In the genomic region with DNA sequence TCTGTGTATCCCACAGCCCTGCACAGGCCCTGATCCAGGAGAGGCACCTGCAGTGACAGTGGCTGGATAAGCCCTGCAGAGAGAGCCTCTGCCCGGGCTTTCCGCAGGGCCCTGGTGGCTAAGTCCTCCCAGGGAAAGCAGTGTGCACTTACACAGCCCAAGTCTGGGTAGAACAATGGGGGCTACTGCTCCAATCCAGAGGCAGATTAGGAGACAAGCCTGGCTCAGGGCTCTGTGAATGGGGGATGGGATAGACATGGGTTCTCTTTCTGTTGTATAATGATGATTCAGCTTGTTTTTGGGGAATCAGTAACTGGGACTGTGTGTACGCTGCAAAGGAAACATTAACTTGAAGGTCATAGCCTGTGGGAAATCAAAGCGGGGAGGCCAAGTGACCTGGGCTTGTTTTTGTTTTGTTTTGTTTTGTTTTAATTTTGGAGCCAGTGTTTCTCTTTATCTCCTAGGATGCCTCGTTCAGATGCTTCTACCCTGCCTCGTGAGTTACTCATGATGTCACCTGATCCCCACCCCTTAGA, we compare ENCODE assay signal across 18 cellular contexts. TPM values are rescaled to one million over a fixed set of nuclear protein-coding genes. Genes with fewer than 3 reads are reported as not detected.
"Had no signal": no experiment of that assay in that cellular context is flagged by ENCODE, and none has a peak within 500 bp of the region (broad histone marks: within the 10 kb centered on the region; RNA-seq: fewer than 3 reads in every experiment).

No MANE protein-coding gene starts in this region.

- H3K27me3 ChIP-seq: ascending aorta, thyroid gland had no signal

- H3K9me3 Mint-ChIP-seq: immature natural killer cell; natural killer cell; stimulated activated naive B cell treated with anti-CD40 and anti-IgM and Interleukin-4, amounts not matched to agents 10 μg/mL and 1 μg/mL and 100 μg/mL, for 72 hours had no signal

- H3K27ac Mint-ChIP-seq: immature natural killer cell; natural killer cell; stimulated activated naive B cell treated with anti-CD40 and anti-IgM and Interleukin-4, amounts not matched to agents 10 μg/mL and 1 μg/mL and 100 μg/mL, for 72 hours had no signal

- H3K36me3 Mint-ChIP-seq: immature natural killer cell; natural killer cell; stimulated activated naive B cell treated with anti-CD40 and anti-IgM and Interleukin-4, amounts not matched to agents 10 μg/mL and 1 μg/mL and 100 μg/mL, for 72 hours had no signal

- H3K36me3 ChIP-seq: ascending aorta, lower lobe of right lung, neutrophil, thyroid gland had no signal

- H3K4me3 ChIP-seq: ascending aorta, lower lobe of right lung, thyroid gland had no signal

- H3K4me1 ChIP-seq: parathyroid adenoma had no signal

- ATAC-seq: activated CD4-positive, CD25-positive, alpha-beta regulatory T cell treated with anti-CD3 and anti-CD28 coated beads, Interleukin-2, amount 50 U/mL, for 24 hours; esophagus mucosa; lower lobe of right lung; natural killer cell; stimulated activated naive B cell treated with anti-CD40 and anti-IgM and Interleukin-4, amounts not matched to agents 10 μg/mL and 1 μg/mL and 100 μg/mL, for 72 hours had no signal

- H3K27ac ChIP-seq: ascending aorta, lower lobe of right lung, neutrophil, parathyroid adenoma, thyroid gland had no signal

- H3K4me3 Mint-ChIP-seq: immature natural killer cell; natural killer cell; stimulated activated naive B cell treated with anti-CD40 and anti-IgM and Interleukin-4, amounts not matched to agents 10 μg/mL and 1 μg/mL and 100 μg/mL, for 72 hours had no signal

- DNase-seq: activated CD8-positive, alpha-beta memory T cell treated with anti-CD3 and anti-CD28 coated beads for 24 hours; activated CD8-positive, alpha-beta memory T cell treated with anti-CD3 and anti-CD28 coated beads, Interleukin-2, amount 50 U/mL, for 48 hours; activated effector memory CD4-positive, alpha-beta T cell treated with anti-CD3 and anti-CD28 coated beads, Interleukin-2, amount 50 U/mL, for 16 hours; activated naive CD4-positive, alpha-beta T cell treated with anti-CD3 and anti-CD28 coated beads, Interleukin-2, amount 50 U/mL, for 16 hours; activated T-cell treated with anti-CD3 and anti-CD28 coated beads, Interleukin-2, amount 50 U/mL, for 48 hours; effector CD8-positive, alpha-beta T cell; immature natural killer cell; lower lobe of right lung; natural killer cell; stimulated activated naive B cell treated with anti-CD40 and anti-IgM and Interleukin-4, amounts not matched to agents 10 μg/mL and 1 μg/mL and 100 μg/mL, for 72 hours; T1000; thyroid gland had no signal

- H3K9me3 ChIP-seq: ascending aorta, lower lobe of right lung, neutrophil, thyroid gland had no signal

RNA-seq across cellular contexts. Expression of gene ALDH1L1, which starts 4.1 kb away (rescaled TPM):
- total RNA-seq: natural killer cell; T-helper 1 cell treated with Interleukin-12 subunit alpha and Interleukin-12 subunit beta and Interleukin-4 antibody, amounts not matched to agents 30 ng/mL and 1 ng/mL, for 36 hours had no signal
